24 cellular contexts compared by ENCODE assay signal in genomic region chr4:113335771-113336170, GRCh38.
"Had no signal": no experiment of that assay in that cellular context is flagged by ENCODE, and none has a peak within 500 bp of the region (broad histone marks: within the 10 kb centered on the region; RNA-seq: fewer than 3 reads in every experiment).

No MANE protein-coding gene starts in this region.

- H3K36me3 Mint-ChIP-seq: activated naive CD4-positive, alpha-beta T cell treated with anti-CD3 and anti-CD28 coated beads, Interleukin-2, amount 10 ng/mL, durations not matched to agents 7 days and 5 days; activated naive CD4-positive, alpha-beta T cell treated with anti-CD3 and anti-CD28 coated beads, Interleukin-2, amount 50 U/mL, for 72 hours; activated naive CD8-positive, alpha-beta T cell treated with anti-CD3 and anti-CD28 coated beads, Interleukin-2, amount 10 ng/mL, durations not matched to agents 7 days and 5 days had no signal

- H3K27ac ChIP-seq: brain microvascular endothelial cell had no signal

- H3K9me3 Mint-ChIP-seq: activated CD4-positive, alpha-beta memory T cell treated with anti-CD3 and anti-CD28 coated beads, Interleukin-2, amount 10 ng/mL, durations not matched to agents 7 days and 5 days; activated CD4-positive, alpha-beta T cell treated with anti-CD3 and anti-CD28 coated beads, Interleukin-2, amount 10 ng/mL, durations not matched to agents 7 days and 5 days; activated naive CD4-positive, alpha-beta T cell treated with anti-CD3 and anti-CD28 coated beads, Interleukin-2, amount 10 ng/mL, durations not matched to agents 7 days and 5 days; activated naive CD4-positive, alpha-beta T cell treated with anti-CD3 and anti-CD28 coated beads, Interleukin-2, amount 50 U/mL, for 72 hours; activated naive CD8-positive, alpha-beta T cell treated with anti-CD3 and anti-CD28 coated beads, Interleukin-2, amount 10 ng/mL, durations not matched to agents 7 days and 5 days; activated T-cell treated with anti-CD3 and anti-CD28 coated beads, Interleukin-2, amount 50 U/mL, for 24 hours; activated T-cell treated with anti-CD3 and anti-CD28 coated beads, Interleukin-2, amount 50 U/mL, for 72 hours; central memory CD8-positive, alpha-beta T cell; endodermal cell had no signal

- H3K4me1 Mint-ChIP-seq: activated CD4-positive, alpha-beta memory T cell treated with anti-CD3 and anti-CD28 coated beads, Interleukin-2, amount 10 ng/mL, durations not matched to agents 7 days and 5 days; activated CD4-positive, alpha-beta T cell treated with anti-CD3 and anti-CD28 coated beads, Interleukin-2, amount 10 ng/mL, durations not matched to agents 7 days and 5 days; activated naive CD4-positive, alpha-beta T cell treated with anti-CD3 and anti-CD28 coated beads, Interleukin-2, amount 10 ng/mL, durations not matched to agents 7 days and 5 days; activated naive CD8-positive, alpha-beta T cell treated with anti-CD3 and anti-CD28 coated beads, Interleukin-2, amount 10 ng/mL, durations not matched to agents 7 days and 5 days; central memory CD8-positive, alpha-beta T cell had no signal

- ATAC-seq: activated naive CD4-positive, alpha-beta T cell treated with anti-CD3 and anti-CD28 coated beads, Interleukin-2, amount 50 U/mL, for 72 hours; activated T-cell treated with anti-CD3 and anti-CD28 coated beads, Interleukin-2, amount 50 U/mL, for 72 hours; esophagus mucosa had no signal

- H3K4me3 Mint-ChIP-seq: activated CD4-positive, alpha-beta memory T cell treated with anti-CD3 and anti-CD28 coated beads, Interleukin-2, amount 10 ng/mL, durations not matched to agents 7 days and 5 days; activated CD4-positive, alpha-beta T cell treated with anti-CD3 and anti-CD28 coated beads, Interleukin-2, amount 10 ng/mL, durations not matched to agents 7 days and 5 days; activated naive CD4-positive, alpha-beta T cell treated with anti-CD3 and anti-CD28 coated beads, Interleukin-2, amount 10 ng/mL, durations not matched to agents 7 days and 5 days; activated naive CD8-positive, alpha-beta T cell treated with anti-CD3 and anti-CD28 coated beads, Interleukin-2, amount 10 ng/mL, durations not matched to agents 7 days and 5 days; activated T-cell treated with anti-CD3 and anti-CD28 coated beads, Interleukin-2, amount 50 U/mL, for 24 hours; activated T-cell treated with anti-CD3 and anti-CD28 coated beads, Interleukin-2, amount 50 U/mL, for 72 hours; central memory CD8-positive, alpha-beta T cell; endodermal cell had no signal

- H3K27me3 ChIP-seq: brain microvascular endothelial cell had no signal

- H3K27ac Mint-ChIP-seq: activated CD4-positive, alpha-beta memory T cell treated with anti-CD3 and anti-CD28 coated beads, Interleukin-2, amount 10 ng/mL, durations not matched to agents 7 days and 5 days; activated CD4-positive, alpha-beta T cell treated with anti-CD3 and anti-CD28 coated beads, Interleukin-2, amount 10 ng/mL, durations not matched to agents 7 days and 5 days; activated naive CD4-positive, alpha-beta T cell treated with anti-CD3 and anti-CD28 coated beads, Interleukin-2, amount 10 ng/mL, durations not matched to agents 7 days and 5 days; activated naive CD4-positive, alpha-beta T cell treated with anti-CD3 and anti-CD28 coated beads, Interleukin-2, amount 50 U/mL, for 72 hours; activated naive CD8-positive, alpha-beta T cell treated with anti-CD3 and anti-CD28 coated beads, Interleukin-2, amount 10 ng/mL, durations not matched to agents 7 days and 5 days; activated T-cell treated with anti-CD3 and anti-CD28 coated beads, Interleukin-2, amount 50 U/mL, for 24 hours; activated T-cell treated with anti-CD3 and anti-CD28 coated beads, Interleukin-2, amount 50 U/mL, for 72 hours; endodermal cell had no signal

- DNase-seq: activated CD4-positive, alpha-beta memory T cell treated with anti-CD3 and anti-CD28 coated beads, Interleukin-2, amount 10 ng/mL, durations not matched to agents 7 days and 5 days; activated CD4-positive, alpha-beta T cell treated with anti-CD3 and anti-CD28 coated beads for 1 hour; activated CD4-positive, alpha-beta T cell treated with anti-CD3 and anti-CD28 coated beads for 4 hours; activated CD4-positive, alpha-beta T cell treated with anti-CD3 and anti-CD28 coated beads, Interleukin-2, amount 10 ng/mL, durations not matched to agents 7 days and 5 days; activated CD4-positive, alpha-beta T cell treated with anti-CD3 and anti-CD28 coated beads, Interleukin-2, amount 50 U/mL, for 4 hours; activated CD8-positive, alpha-beta memory T cell treated with anti-CD3 and anti-CD28 coated beads, Interleukin-2, amount 50 U/mL, for 48 hours; activated gamma-delta T cell; activated naive CD4-positive, alpha-beta T cell; activated naive CD4-positive, alpha-beta T cell treated with anti-CD3 and anti-CD28 coated beads, Interleukin-2, amount 10 ng/mL, durations not matched to agents 7 days and 5 days; activated naive CD8-positive, alpha-beta T cell treated with anti-CD3 and anti-CD28 coated beads, Interleukin-2, amount 10 ng/mL, durations not matched to agents 7 days and 5 days; activated T-cell treated with anti-CD3 and anti-CD28 coated beads for 4 hours; activated T-cell treated with anti-CD3 and anti-CD28 coated beads, Interleukin-2, amount 50 U/mL, for 24 hours; activated T-cell treated with anti-CD3 and anti-CD28 coated beads, Interleukin-2, amount 50 U/mL, for 72 hours; brain microvascular endothelial cell; cortex of kidney; dermis blood vessel endothelial cell; effector memory CD4-positive, alpha-beta T cell; endodermal cell; foreskin fibroblast; head of caudate nucleus; T-helper 2 cell had no signal

- H3K27me3 Mint-ChIP-seq: activated CD4-positive, alpha-beta T cell treated with anti-CD3 and anti-CD28 coated beads, Interleukin-2, amount 10 ng/mL, durations not matched to agents 7 days and 5 days; activated naive CD4-positive, alpha-beta T cell treated with anti-CD3 and anti-CD28 coated beads, Interleukin-2, amount 10 ng/mL, durations not matched to agents 7 days and 5 days; activated naive CD8-positive, alpha-beta T cell treated with anti-CD3 and anti-CD28 coated beads, Interleukin-2, amount 10 ng/mL, durations not matched to agents 7 days and 5 days; central memory CD8-positive, alpha-beta T cell had no signal

- H3K36me3 ChIP-seq: brain microvascular endothelial cell had no signal
